In the genomic region with DNA sequence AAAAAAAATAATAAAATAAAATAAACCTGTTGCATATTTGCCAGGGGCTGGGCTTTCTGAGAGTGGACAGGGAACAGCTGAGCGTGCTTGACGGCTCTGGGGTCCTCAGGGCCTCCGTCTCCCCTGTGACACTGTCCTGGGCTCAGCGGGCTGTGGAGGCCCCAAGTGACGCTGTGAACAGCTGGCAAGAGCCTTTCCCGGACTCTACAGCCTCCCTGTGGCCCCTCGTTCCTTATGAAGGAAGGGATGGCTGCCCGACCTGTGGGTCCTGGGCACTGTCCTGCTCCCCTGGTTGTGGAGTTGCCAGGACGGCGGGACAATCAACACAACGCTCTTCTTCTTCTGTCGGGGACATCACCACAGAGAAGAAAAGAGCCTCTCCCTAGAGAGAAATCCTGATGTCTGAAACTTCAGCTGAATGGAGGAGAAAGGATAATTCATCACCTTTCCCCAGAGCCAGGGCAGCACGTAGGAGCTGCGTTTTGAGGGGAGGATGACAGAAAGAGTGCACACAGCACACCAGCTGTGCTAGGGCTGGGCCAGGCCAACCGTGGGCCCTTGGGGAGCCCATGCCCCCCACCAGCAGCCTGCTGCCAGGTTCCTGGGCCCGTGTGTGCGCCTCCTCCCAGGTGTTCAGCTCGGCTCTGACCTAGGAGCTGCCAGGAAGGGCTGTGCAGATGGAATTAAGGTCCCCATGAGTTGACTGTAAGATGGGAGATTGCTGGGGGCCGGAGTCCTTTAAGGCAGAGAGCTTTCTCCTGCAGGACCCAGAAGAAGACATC, we compare ENCODE assay signal across 13 cellular contexts.
"Had no signal": no experiment of that assay in that cellular context is flagged by ENCODE, and none has a peak within 500 bp of the region (broad histone marks: within the 10 kb centered on the region; RNA-seq: fewer than 3 reads in every experiment).

No MANE protein-coding gene starts in this region.

- H3K36me3 ChIP-seq: breast epithelium, esophagus muscularis mucosa, neutrophil, tibial artery, uterus had no signal

- H3K27ac ChIP-seq: breast epithelium, esophagus muscularis mucosa, neutrophil, tibial artery, uterus had no signal

- H3K9me3 ChIP-seq: breast epithelium, esophagus muscularis mucosa, neutrophil, tibial artery, uterus had no signal

- H3K4me3 ChIP-seq: breast epithelium, esophagus muscularis mucosa, lung, tibial artery, uterus had no signal

- FAIRE-seq: endometrium, small intestine had no signal

- DNase-seq: activated B cell treated with CpG ODN at 0.5 μM for 24 hours; activated CD4-positive, alpha-beta memory T cell treated with anti-CD3 and anti-CD28 coated beads for 36 hours; immature natural killer cell; naive thymus-derived CD4-positive, alpha-beta T cell; retina; tibial artery had no signal

- H3K4me1 ChIP-seq: breast epithelium, tibial artery, uterus had no signal

- H3K27me3 ChIP-seq: breast epithelium, neutrophil, uterus had no signal
